In genomic region chr12:93377543-93378372, GRCh38 we compare ENCODE assay signal across 8 cellular contexts. TPM values are rescaled to one million over a fixed set of nuclear protein-coding genes. Genes with fewer than 3 reads are reported as not detected.
A peak's percentile ranks its signal among the peaks of the same experiment; 100 is the strongest.
DNase-seq lines count a peak whose midpoint lies in the region; ATAC-seq and TF ChIP-seq lines count a peak whose summit lies in the region.
"Not testable (repeated sequence)": the region's sequence is repeated elsewhere in the genome, so short reads cannot be mapped to it uniquely, and the experiment has no call there.

TSS of gene NUDT4 (plus strand) at chr12:93377925. CDS start at chr12:93378323, 398 bp downstream.

- not testable (repeated sequence) for H3K27me3 Mint-ChIP-seq in activated B cell treated with CpG ODN at 0.5 μM for 24 hours

- DNase-seq in AG08396 (ENCODE audit: low spot score) (peak; percentile 99), NCI-H345 treated with DMSO at 0.1 percent for 48 hours (lab: John Stamatoyannopoulos, UW; ENCODE audit: unreplicated experiment) (peak; percentile 82), activated B cell treated with CpG ODN at 0.5 μM for 24 hours (peak; percentile 98), cardiac fibroblast (ENCODE audit: low read depth in 2 of 2) (peak; percentile 93 to 97), iris pigment epithelial cell (ENCODE audit: low read depth) (peak; percentile 91)
- DNase-seq in stimulated activated CD4-positive, alpha-beta T cell treated with anti-CD3 and anti-CD28 coated beads, Interleukin-12 subunit alpha, Interleukin-12 subunit beta, amount 100 ng/mL, for 24 hours (ENCODE audit: low read depth in 2 of 2) = peak; percentile 94 to 96

- H3K4me3 Mint-ChIP-seq in activated B cell treated with CpG ODN at 0.5 μM for 24 hours = peak within 1 kb of the TSS; percentile 100

- H3K4me3 ChIP-seq in cardiac fibroblast (replicated peaks in 1 of 2; ENCODE audit: low read depth in 2 of 2, low read length in 2 of 2) = peak within 1 kb of the TSS; percentile 83

- ATAC-seq in GM19025 (IDR thresholded peaks at IDR 0.05; ENCODE audit: low read depth, unreplicated experiment) = peak; percentile 65
- peak; percentile 80 for ATAC-seq in HG03280 (IDR thresholded peaks at IDR 0.05; ENCODE audit: unreplicated experiment)
- ATAC-seq in activated B cell treated with CpG ODN at 0.5 μM for 24 hours (ENCODE audit: low read depth) = peak; percentile 87

- H3K4me1 Mint-ChIP-seq in activated B cell treated with CpG ODN at 0.5 μM for 24 hours = peaks cover 35% of the 10 kb centered on the region

- not testable (repeated sequence) for H3K36me3 Mint-ChIP-seq in activated B cell treated with CpG ODN at 0.5 μM for 24 hours (ENCODE audit: low read depth)

- H3K9me3 Mint-ChIP-seq in activated B cell treated with CpG ODN at 0.5 μM for 24 hours = not testable (repeated sequence)

- POLR2A ChIA-PET in activated B cell treated with CpG ODN at 0.5 μM for 24 hours (lab: Charles Lee) = interaction anchor here (1.0 kb wide), 1 partner anchor 383 kb away, joined by 7 read pairs; no protein-coding TSS in a partner anchor

- not testable (repeated sequence) for TF ChIP-seq CTCF in activated B cell treated with CpG ODN at 0.5 μM for 24 hours (IDR thresholded peaks at IDR 0.05); cardiac fibroblast (IDR thresholded peaks at IDR 0.05; ENCODE audit: low read depth, low read length)

- intact Hi-C loops in activated B cell treated with CpG ODN at 0.5 μM for 24 hours (cut with micrococcal nuclease) = loop anchor here (1.0 to 5.0 kb wide), 8 partner anchors 65 to 448 kb away; partner anchors contain the start of genes CRADD, EEA1, MRPL42 and SOCS2

- CTCF ChIA-PET in activated B cell treated with CpG ODN at 0.5 μM for 24 hours (lab: Charles Lee) = interaction anchor here (1.2 to 5.5 kb wide), 2 partner anchors 390 to 391 kb away, joined by 4 to 45 read pairs; no protein-coding TSS in a partner anchor

- H3K27ac Mint-ChIP-seq in activated B cell treated with CpG ODN at 0.5 μM for 24 hours = peak within 1 kb of the TSS; percentile 100

RNA-seq across cellular contexts. Expression of gene NUDT4, which starts in this region (rescaled TPM):
- total RNA-seq in activated B cell treated with CpG ODN at 0.5 μM for 24 hours = 47.3 and 48.8 TPM in 2 replicates

Comparison
In these comparisons a context has a peak if more than half of its experiments do, and no peak if none do; other contexts are left out.
1. Peak in every context shown above with its lines: DNase-seq, ATAC-seq and H3K4me3 ChIP-seq.